ENCODE assay signal across 7 cellular contexts in genomic region chrX:72245461-72246089, GRCh38. TPM values are rescaled to one million over a fixed set of nuclear protein-coding genes. Genes with fewer than 3 reads are reported as not detected.
A peak's percentile ranks its signal among the peaks of the same experiment; 100 is the strongest.
DNase-seq lines count a peak whose midpoint lies in the region; ATAC-seq, FAIRE-seq and TF ChIP-seq lines count a peak whose summit lies in the region.

No MANE protein-coding gene starts in this region.

- peak overlapping the region; percentile 12 for H2AFZ ChIP-seq in IMR-90 (replicated peaks; ENCODE audit: low read length, poor library complexity)

- TF ChIP-seq CTCF in GM12864 (IDR thresholded peaks at IDR 0.05; ENCODE audit: low read depth, low read length, missing control alignments) (peak; percentile 69), IMR-90 (conservative IDR thresholded peaks at IDR 0.05; ENCODE audit: low read depth, low read length) (peak; percentile 85), RWPE1 (conservative IDR thresholded peaks at IDR 0.05; ENCODE audit: low read depth) (peak; percentile 62), left ventricle myocardium inferior (IDR thresholded peaks at IDR 0.05; ENCODE audit: borderline replicate concordance) (peak; percentile 66)

- no peak overlapping the region for H3K14ac ChIP-seq in IMR-90 (replicated peaks; ENCODE audit: low read depth, low read length)

- no peak overlapping the region for H2BK5ac ChIP-seq in IMR-90 (ENCODE audit: low read depth, low read length, poor library complexity, severe bottlenecking)

- H3K4me3 ChIP-seq in GM12864 (ENCODE audit: low read depth, low read length) = no peak overlapping the region
- no peak overlapping the region for H3K4me3 ChIP-seq in IMR-90 (ENCODE audit: insufficient read depth, low read depth, low read length)
- H3K4me3 ChIP-seq in left ventricle myocardium inferior = no peak overlapping the region
- no peak overlapping the region for H3K4me3 ChIP-seq in small intestine (ENCODE audit: low read depth in 1 of 2, low read length in 2 of 2)

- H3K79me1 ChIP-seq in IMR-90 (ENCODE audit: low read depth in 1 of 2, low read length in 2 of 2) = no peaks in the 10 kb centered on the region

- no peak overlapping the region for H4K8ac ChIP-seq in IMR-90 (ENCODE audit: low read depth in 2 of 2, low read length in 2 of 2)

- no peak overlapping the region for H2BK20ac ChIP-seq in IMR-90 (ENCODE audit: low read depth, low read length)

- FAIRE-seq in small intestine (lab: Jason Lieb, UNC) = no peak

- no peak overlapping the region for H2AK5ac ChIP-seq in IMR-90 (ENCODE audit: low read depth, low read length)

- intact Hi-C loops in IMR-90 (cut with micrococcal nuclease) (loop anchor here (1.0 kb wide), 2 partner anchors 24 to 295 kb away; no protein-coding TSS in a partner anchor), left ventricle myocardium inferior (cut with micrococcal nuclease) (no loop called here)

- ATAC-seq in IMR-90 (ENCODE audit: low read depth) (peak; percentile 90), HG02840 (IDR thresholded peaks at IDR 0.05; ENCODE audit: low FRiP score, unreplicated experiment) (no peak)

- no peak overlapping the region for H3K4me2 ChIP-seq in IMR-90 (ENCODE audit: low read depth, low read length)

- TF ChIP-seq RAD21 in IMR-90 (IDR thresholded peaks at IDR 0.05; ENCODE audit: low read length) = peak; percentile 89

- no peak overlapping the region for H2BK15ac ChIP-seq in IMR-90 (ENCODE audit: low read depth, low read length)

- no peak overlapping the region for H3K27ac ChIP-seq in IMR-90 (ENCODE audit: insufficient read depth, low read length)
- H3K27ac ChIP-seq in RWPE1 = no peak overlapping the region
- H3K27ac ChIP-seq in left ventricle myocardium inferior (replicated peaks) = no peak overlapping the region
- no peak overlapping the region for H3K27ac ChIP-seq in small intestine (ENCODE audit: low read depth in 1 of 2, low read length in 1 of 2)

- H3K27me3 ChIP-seq in IMR-90 (ENCODE audit: control insufficient read depth, insufficient read depth, low read length) (peaks cover 11% of the 10 kb centered on the region; the same call in 1 of the 2 replicates), left ventricle myocardium inferior (ENCODE audit: low read depth) (no peaks in the 10 kb centered on the region), small intestine (ENCODE audit: control insufficient read depth in 2 of 2, insufficient read depth in 2 of 2, low read length in 2 of 2) (no peaks in the 10 kb centered on the region)

- H4K91ac ChIP-seq in IMR-90 (ENCODE audit: insufficient read depth, low read depth, low read length) = no peak overlapping the region

- 0 out of 2 replicates have a peak, but pooled peaks cover 4% of the 10 kb centered on the region for H4K20me1 ChIP-seq in IMR-90 (ENCODE audit: insufficient read depth, low read length)

- H3K9me3 ChIP-seq in IMR-90 (ENCODE audit: control insufficient read depth, insufficient read depth, low read length) (no peaks in the 10 kb centered on the region), left ventricle myocardium inferior (replicated peaks) (no peaks in the 10 kb centered on the region), small intestine (ENCODE audit: control insufficient read depth, low read depth) (no peaks in the 10 kb centered on the region)

- H4K5ac ChIP-seq in IMR-90 (ENCODE audit: low read depth, low read length) = no peak overlapping the region

- no peak overlapping the region for H3K4ac ChIP-seq in IMR-90 (ENCODE audit: low read depth, low read length)

- CTCF ChIA-PET in IMR-90 (lab: Yijun Ruan, JAX) (interaction anchor here (0.6 to 1.6 kb wide), 8 partner anchors 9 to 1007 kb away, joined by 3 to 6 read pairs (median 3); partner anchors contain the start of gene RPS4X), RWPE1 (lab: Yijun Ruan, JAX) (interaction anchor here (0.6 to 0.7 kb wide), 2 partner anchors 95 to 111 kb away, joined by 3 read pairs; no protein-coding TSS in a partner anchor)

- in situ Hi-C loops in IMR-90 (cut with MboI; ENCODE audit: low sequenced_read_pairs) = loop anchor here (5.0 kb wide), 1 partner anchor 292 kb away; no protein-coding TSS in a partner anchor

- dilution Hi-C loops in IMR-90 (cut with HindIII; ENCODE audit: low sequenced_read_pairs, unreplicated experiment) = no loop called here

- no peak for TF ChIP-seq POLR2A in IMR-90 (IDR thresholded peaks at IDR 0.05; ENCODE audit: low read depth, low read length)

- H3K9me1 ChIP-seq in IMR-90 (ENCODE audit: insufficient read depth, low read length) = 0 out of 2 replicates have a peak, but pooled peaks cover 3% of the 10 kb centered on the region

- H2BK120ac ChIP-seq in IMR-90 (ENCODE audit: low read depth, low read length) = no peak overlapping the region

- H3K4me1 ChIP-seq in IMR-90 (ENCODE audit: control insufficient read depth, insufficient read depth, low read length) (peaks cover 2% of the 10 kb centered on the region; the same call in 1 of the 2 replicates), left ventricle myocardium inferior (no peaks in the 10 kb centered on the region), small intestine (ENCODE audit: control insufficient read depth in 2 of 2, insufficient read depth in 1 of 2, low read depth in 1 of 2, low read length in 1 of 2) (peaks cover 0 to 3% of the 10 kb centered on the region in 2 donors)

- 71% methylated on average over 1 of the region's 3 CpGs; no CpG with 5 or more reads in 1 of the 2 experiments for WGBS in IMR-90 (ENCODE audit: extremely low coverage in 2 of 2, insufficient read length in 1 of 2), 2 experiments
- 95 to 100% (median 98%) methylated on average over 3 of the region's 3 CpGs for WGBS in small intestine, 3 donors

- BruUV-seq in IMR-90 (replicated peaks; lab: Mats Ljungman, UMichigan) = no TSS peak

- no peak overlapping the region for H3K56ac ChIP-seq in IMR-90 (ENCODE audit: extremely low read depth, insufficient read depth, low read length)

- no peak overlapping the region for H2AK9ac ChIP-seq in IMR-90 (replicated peaks; ENCODE audit: low read depth, low read length, poor library complexity)

- no peak for DNase-seq in GM12864 (ENCODE audit: low read depth)
- peak; percentile 61 for DNase-seq in IMR-90
- peak; percentile 60 for DNase-seq in RWPE1 (ENCODE audit: low spot score)
- DNase-seq in amniotic epithelial cell (ENCODE audit: low read depth) = peak; percentile 46
- peak; percentile 24 for DNase-seq in left ventricle myocardium inferior
- peak; percentile 58 for DNase-seq in small intestine

- POLR2A ChIA-PET in IMR-90 (lab: Charles Lee; ENCODE audit: unreplicated experiment) = no interaction called here
- POLR2A ChIA-PET in RWPE1 (lab: Yijun Ruan, JAX; ENCODE audit: low non-redundant PET) = no interaction called here

- no peak overlapping the region for H3K9ac ChIP-seq in IMR-90 (ENCODE audit: low read depth, low read length)

- H3K23ac ChIP-seq in IMR-90 (ENCODE audit: low read depth, low read length) = no peak overlapping the region

- H3K36me3 ChIP-seq in IMR-90 (ENCODE audit: control insufficient read depth, insufficient read depth, low read length) = no peaks in the 10 kb centered on the region
- no peaks in the 10 kb centered on the region for H3K36me3 ChIP-seq in left ventricle myocardium inferior
- H3K36me3 ChIP-seq in small intestine (ENCODE audit: control insufficient read depth in 2 of 2, insufficient read depth in 2 of 2, low read length in 2 of 2) = no peaks in the 10 kb centered on the region

- no peak overlapping the region for H3K18ac ChIP-seq in IMR-90 (ENCODE audit: low read depth, low read length)

TF ChIP-seq in IMR-90, 13 proteins besides CTCF, POLR2A, EP300 and RAD21:
- peak; percentile 88 for TF ChIP-seq SMC3 (IDR thresholded peaks at IDR 0.05; ENCODE audit: low read depth, low read length)
- no peak for TF ChIP-seq RCOR1 (IDR thresholded peaks at IDR 0.05; ENCODE audit: insufficient replicate concordance, low read length)

RNA-seq across cellular contexts. Expression of gene ERCC6L, which starts 6.7 kb away (rescaled TPM):
- 5.4 and 8.1 TPM in 2 replicates for total RNA-seq in IMR-90 (2012; rRNA removed)
- polyA plus RNA-seq in IMR-90 (2012; rRNA removed) = 1.8 and 2.3 TPM in 2 replicates
- polyA plus RNA-seq in IMR-90 (2012; cell fraction: cytosol; rRNA removed) = 0.15 and 0.24 TPM in 2 replicates
- polyA plus RNA-seq in IMR-90 (2012; cell fraction: nucleus; rRNA removed; ENCODE audit: low replicate concordance) = 0.05 and 0.41 TPM in 2 replicates
- not detected for total RNA-seq in left ventricle myocardium inferior
- polyA plus RNA-seq in small intestine = 1 to 10 TPM in 1 of 3 donors, under 1 TPM in 1, not detected in 1; 0.27 to 1.6 TPM

RNA-seq across cellular contexts. Expression of gene RPS4X, which starts 31.5 kb away (rescaled TPM):
- total RNA-seq in IMR-90 (2012; rRNA removed) (956 and 1,140 TPM in 2 replicates), left ventricle myocardium inferior (406 TPM)
- polyA plus RNA-seq in IMR-90 (2012; rRNA removed) (1,207 and 1,288 TPM in 2 replicates), small intestine (1,000 to 10,000 TPM in 2 of 3 donors, 100 to 1,000 TPM in 1; 548 to 1,411 (median 1,229) TPM)
- polyA plus RNA-seq in IMR-90 (2012; cell fraction: cytosol; rRNA removed) = 938 and 1,010 TPM in 2 replicates
- polyA plus RNA-seq in IMR-90 (2012; cell fraction: nucleus; rRNA removed; ENCODE audit: low replicate concordance) = 205 and 662 TPM in 2 replicates
